ENCODE assay signal across 28 cellular contexts in genomic region chr9:18925880-18926279, GRCh38.
"Had no signal": no experiment of that assay in that cellular context is flagged by ENCODE, and none has a peak within 500 bp of the region (broad histone marks: within the 10 kb centered on the region; RNA-seq: fewer than 3 reads in every experiment).

No MANE protein-coding gene starts in this region.

- H3K4me3 ChIP-seq: neural progenitor cell, ovary, psoas muscle, skin epidermis, smooth muscle cell, spleen, suprapubic skin, testis, tibial artery, transverse colon, upper lobe of right lung, uterus had no signal

- ATAC-seq: natural killer cell; psoas muscle; right cardiac atrium; sciatic nerve; stimulated activated memory B cell treated with anti-CD40 and anti-IgM and Interleukin-4, amounts not matched to agents 10 μg/mL and 1 μg/mL and 100 μg/mL, for 72 hours; stimulated activated naive CD8-positive, alpha-beta T cell treated with anti-CD3 and anti-CD28 coated beads, Interleukin-15, amount 100 ng/mL, for 72 hours; stimulated activated naive CD8-positive, alpha-beta T cell treated with anti-CD3 and anti-CD28 coated beads, Interleukin-15, Interleukin-2, amounts not matched to agents 100 U/mL and 50 U/mL, for 24 hours; upper lobe of right lung had no signal

- H3K9me3 ChIP-seq: ovary, psoas muscle, spleen, suprapubic skin, testis, tibial artery, transverse colon, upper lobe of right lung, uterus had no signal

- H3K27me3 ChIP-seq: neural progenitor cell, ovary, spleen, suprapubic skin, testis, tibial artery, transverse colon, upper lobe of right lung, uterus had no signal

- H3K36me3 ChIP-seq: neural progenitor cell, ovary, spleen, suprapubic skin, tibial artery, transverse colon, upper lobe of right lung, uterus had no signal

- H3K27ac ChIP-seq: neural progenitor cell, ovary, parathyroid adenoma, psoas muscle, skin epidermis, spleen, suprapubic skin, testis, tibial artery, transverse colon, upper lobe of right lung, uterus had no signal

- H3K4me2 ChIP-seq: neural progenitor cell, smooth muscle cell had no signal

- DNase-seq: natural killer cell; occipital lobe; ovary; posterior cingulate gyrus; psoas muscle; right cardiac atrium; spleen; stimulated activated CD4-positive, alpha-beta T cell treated with anti-CD3 and anti-CD28 coated beads, Interleukin-12 subunit alpha, Interleukin-12 subunit beta, amount 100 ng/mL, for 4 hours; stimulated activated CD4-positive, alpha-beta T cell treated with anti-CD3 and anti-CD28 coated beads, Interleukin-1b, Interleukin-23, amount 100 ng/mL, for 48 hours; stimulated activated CD4-positive, alpha-beta T cell treated with anti-CD3 and anti-CD28 coated beads, Interleukin-4, amount 100 ng/mL, for 1 hour; stimulated activated CD4-positive, alpha-beta T cell treated with anti-CD3 and anti-CD28 coated beads, Interleukin-4, amount 100 ng/mL, for 4 hours; stimulated activated CD8-positive, alpha-beta memory T cell treated with anti-CD3 and anti-CD28 coated beads, Interleukin-4, amount 100 ng/mL, for 48 hours; stimulated activated naive CD4-positive, alpha-beta T cell; stimulated activated naive CD8-positive, alpha-beta T cell treated with anti-CD3 and anti-CD28 coated beads, Interleukin-15, amount 100 ng/mL, for 72 hours; stimulated activated naive CD8-positive, alpha-beta T cell treated with anti-CD3 and anti-CD28 coated beads, Interleukin-15, Interleukin-2, amounts not matched to agents 100 U/mL and 50 U/mL, for 24 hours; substantia nigra; testis; tibial artery; transverse colon; upper lobe of right lung; uterus had no signal

- H3K4me1 ChIP-seq: parathyroid adenoma, psoas muscle, spleen, testis, upper lobe of right lung had no signal

- H3K9ac ChIP-seq: neural progenitor cell, parathyroid adenoma had no signal

- H3K79me2 ChIP-seq: parathyroid adenoma had no signal

- H2AFZ ChIP-seq: neural progenitor cell, parathyroid adenoma had no signal
